Comparison of ENCODE assay signal across 1 cellular context in genomic region chr17:76103274-76104139, GRCh38.
TF ChIP-seq lines count a peak whose summit lies in the region.

A gene with protein sequence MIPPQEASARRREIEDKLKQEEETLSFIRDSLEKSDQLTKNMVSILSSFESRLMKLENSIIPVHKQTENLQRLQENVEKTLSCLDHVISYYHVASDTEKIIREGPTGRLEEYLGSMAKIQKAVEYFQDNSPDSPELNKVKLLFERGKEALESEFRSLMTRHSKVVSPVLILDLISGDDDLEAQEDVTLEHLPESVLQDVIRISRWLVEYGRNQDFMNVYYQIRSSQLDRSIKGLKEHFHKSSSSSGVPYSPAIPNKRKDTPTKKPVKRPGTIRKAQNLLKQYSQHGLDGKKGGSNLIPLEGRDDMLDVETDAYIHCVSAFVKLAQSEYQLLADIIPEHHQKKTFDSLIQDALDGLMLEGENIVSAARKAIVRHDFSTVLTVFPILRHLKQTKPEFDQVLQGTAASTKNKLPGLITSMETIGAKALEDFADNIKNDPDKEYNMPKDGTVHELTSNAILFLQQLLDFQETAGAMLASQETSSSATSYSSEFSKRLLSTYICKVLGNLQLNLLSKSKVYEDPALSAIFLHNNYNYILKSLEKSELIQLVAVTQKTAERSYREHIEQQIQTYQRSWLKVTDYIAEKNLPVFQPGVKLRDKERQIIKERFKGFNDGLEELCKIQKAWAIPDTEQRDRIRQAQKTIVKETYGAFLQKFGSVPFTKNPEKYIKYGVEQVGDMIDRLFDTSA (minus strand): TSS chr17:76103787. CDS start chr17:76103692, 95 bp downstream.

TF ChIP-seq in HepG2, 621 proteins besides CTCF, POLR2A, EP300 and RAD21 (continued from another document and continues in another):
- TF ChIP-seq, protein P1, sequence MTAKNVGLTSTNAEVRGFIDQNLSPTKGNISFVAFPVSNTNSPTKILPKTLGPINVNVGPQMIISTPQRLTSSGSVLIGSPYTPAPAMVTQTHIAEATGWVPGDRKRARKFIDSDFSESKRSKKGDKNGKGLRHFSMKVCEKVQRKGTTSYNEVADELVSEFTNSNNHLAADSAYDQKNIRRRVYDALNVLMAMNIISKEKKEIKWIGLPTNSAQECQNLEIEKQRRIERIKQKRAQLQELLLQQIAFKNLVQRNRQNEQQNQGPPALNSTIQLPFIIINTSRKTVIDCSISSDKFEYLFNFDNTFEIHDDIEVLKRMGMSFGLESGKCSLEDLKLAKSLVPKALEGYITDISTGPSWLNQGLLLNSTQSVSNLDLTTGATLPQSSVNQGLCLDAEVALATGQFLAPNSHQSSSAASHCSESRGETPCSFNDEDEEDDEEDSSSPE (CRISPR knock-in tag; IDR thresholded peaks at IDR 0.05), result peak; percentile 45; the same call in 1 of the 2 replicates
- TF ChIP-seq, protein P2, sequence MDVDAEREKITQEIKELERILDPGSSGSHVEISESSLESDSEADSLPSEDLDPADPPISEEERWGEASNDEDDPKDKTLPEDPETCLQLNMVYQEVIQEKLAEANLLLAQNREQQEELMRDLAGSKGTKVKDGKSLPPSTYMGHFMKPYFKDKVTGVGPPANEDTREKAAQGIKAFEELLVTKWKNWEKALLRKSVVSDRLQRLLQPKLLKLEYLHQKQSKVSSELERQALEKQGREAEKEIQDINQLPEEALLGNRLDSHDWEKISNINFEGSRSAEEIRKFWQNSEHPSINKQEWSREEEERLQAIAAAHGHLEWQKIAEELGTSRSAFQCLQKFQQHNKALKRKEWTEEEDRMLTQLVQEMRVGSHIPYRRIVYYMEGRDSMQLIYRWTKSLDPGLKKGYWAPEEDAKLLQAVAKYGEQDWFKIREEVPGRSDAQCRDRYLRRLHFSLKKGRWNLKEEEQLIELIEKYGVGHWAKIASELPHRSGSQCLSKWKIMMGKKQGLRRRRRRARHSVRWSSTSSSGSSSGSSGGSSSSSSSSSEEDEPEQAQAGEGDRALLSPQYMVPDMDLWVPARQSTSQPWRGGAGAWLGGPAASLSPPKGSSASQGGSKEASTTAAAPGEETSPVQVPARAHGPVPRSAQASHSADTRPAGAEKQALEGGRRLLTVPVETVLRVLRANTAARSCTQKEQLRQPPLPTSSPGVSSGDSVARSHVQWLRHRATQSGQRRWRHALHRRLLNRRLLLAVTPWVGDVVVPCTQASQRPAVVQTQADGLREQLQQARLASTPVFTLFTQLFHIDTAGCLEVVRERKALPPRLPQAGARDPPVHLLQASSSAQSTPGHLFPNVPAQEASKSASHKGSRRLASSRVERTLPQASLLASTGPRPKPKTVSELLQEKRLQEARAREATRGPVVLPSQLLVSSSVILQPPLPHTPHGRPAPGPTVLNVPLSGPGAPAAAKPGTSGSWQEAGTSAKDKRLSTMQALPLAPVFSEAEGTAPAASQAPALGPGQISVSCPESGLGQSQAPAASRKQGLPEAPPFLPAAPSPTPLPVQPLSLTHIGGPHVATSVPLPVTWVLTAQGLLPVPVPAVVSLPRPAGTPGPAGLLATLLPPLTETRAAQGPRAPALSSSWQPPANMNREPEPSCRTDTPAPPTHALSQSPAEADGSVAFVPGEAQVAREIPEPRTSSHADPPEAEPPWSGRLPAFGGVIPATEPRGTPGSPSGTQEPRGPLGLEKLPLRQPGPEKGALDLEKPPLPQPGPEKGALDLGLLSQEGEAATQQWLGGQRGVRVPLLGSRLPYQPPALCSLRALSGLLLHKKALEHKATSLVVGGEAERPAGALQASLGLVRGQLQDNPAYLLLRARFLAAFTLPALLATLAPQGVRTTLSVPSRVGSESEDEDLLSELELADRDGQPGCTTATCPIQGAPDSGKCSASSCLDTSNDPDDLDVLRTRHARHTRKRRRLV (CRISPR knock-in tag; IDR thresholded peaks at IDR 0.05), result no peak
- TF ChIP-seq MLLT10 (CRISPR knock-in tag; IDR thresholded peaks at IDR 0.05) (no peak), FOXO1 (CRISPR knock-in tag; IDR thresholded peaks at IDR 0.05) (peak; percentile 62), MEIS2 (CRISPR knock-in tag; IDR thresholded peaks at IDR 0.05) (peak; percentile 87), IKZF1 (IDR thresholded peaks at IDR 0.05) (no peak), KAT7 (CRISPR knock-in tag; IDR thresholded peaks at IDR 0.05; ENCODE audit: borderline replicate concordance) (peak; percentile 48; the same call in 1 of the 2 replicates), NCOA1 (CRISPR knock-in tag; IDR thresholded peaks at IDR 0.05) (no peak), PATZ1 (CRISPR knock-in tag; IDR thresholded peaks at IDR 0.05) (peak; percentile 77), ZBTB4 (CRISPR knock-in tag; IDR thresholded peaks at IDR 0.05; ENCODE audit: borderline replicate concordance) (peak; percentile 92), ZSCAN20 (CRISPR knock-in tag; IDR thresholded peaks at IDR 0.05; ENCODE audit: borderline replicate concordance) (peak; percentile 23; the same call in 1 of the 2 replicates), CAMTA2 (CRISPR knock-in tag; IDR thresholded peaks at IDR 0.05; ENCODE audit: borderline replicate concordance) (no peak), SMAD1 (CRISPR knock-in tag; IDR thresholded peaks at IDR 0.05; ENCODE audit: borderline replicate concordance, low read depth) (no peak; the same call in 1 of the 2 replicates), ZNF547 (CRISPR knock-in tag; IDR thresholded peaks at IDR 0.05) (peak; percentile 89), PCBP2 (optimal IDR thresholded peaks at IDR 0.05; ENCODE audit: low read depth, low read length, poor library complexity, severe bottlenecking) (no peak), BATF2 (CRISPR knock-in tag; IDR thresholded peaks at IDR 0.05) (no peak), ZSCAN29 (CRISPR knock-in tag; conservative IDR thresholded peaks at IDR 0.05) (0 out of 2 replicates have a peak, but pooled peaks have one; percentile 61), GABPA (IDR thresholded peaks at IDR 0.05; ENCODE audit: low read depth, low read length) (peak; percentile 78), GABPA (CRISPR knock-in tag; IDR thresholded peaks at IDR 0.05; ENCODE audit: low read depth) (peak; percentile 93), ZNF816 (CRISPR knock-in tag; IDR thresholded peaks at IDR 0.05; ENCODE audit: borderline replicate concordance) (peak; percentile 97), HIVEP1 (CRISPR knock-in tag; IDR thresholded peaks at IDR 0.05) (peak; percentile 82), ZFP62 (CRISPR knock-in tag; IDR thresholded peaks at IDR 0.05) (no peak), ETV5 (CRISPR knock-in tag; IDR thresholded peaks at IDR 0.05; ENCODE audit: borderline replicate concordance) (peak; percentile 81; the same call in 1 of the 2 replicates), ZNF33B (CRISPR knock-in tag; IDR thresholded peaks at IDR 0.05) (peak; percentile 87; the same call in 1 of the 2 replicates)
- TF ChIP-seq, protein P3, sequence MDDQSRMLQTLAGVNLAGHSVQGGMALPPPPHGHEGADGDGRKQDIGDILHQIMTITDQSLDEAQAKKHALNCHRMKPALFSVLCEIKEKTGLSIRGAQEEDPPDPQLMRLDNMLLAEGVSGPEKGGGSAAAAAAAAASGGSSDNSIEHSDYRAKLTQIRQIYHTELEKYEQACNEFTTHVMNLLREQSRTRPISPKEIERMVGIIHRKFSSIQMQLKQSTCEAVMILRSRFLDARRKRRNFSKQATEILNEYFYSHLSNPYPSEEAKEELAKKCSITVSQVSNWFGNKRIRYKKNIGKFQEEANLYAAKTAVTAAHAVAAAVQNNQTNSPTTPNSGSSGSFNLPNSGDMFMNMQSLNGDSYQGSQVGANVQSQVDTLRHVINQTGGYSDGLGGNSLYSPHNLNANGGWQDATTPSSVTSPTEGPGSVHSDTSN (CRISPR knock-in tag; IDR thresholded peaks at IDR 0.05; ENCODE audit: borderline replicate concordance), result no peak
- TF ChIP-seq, protein P4, sequence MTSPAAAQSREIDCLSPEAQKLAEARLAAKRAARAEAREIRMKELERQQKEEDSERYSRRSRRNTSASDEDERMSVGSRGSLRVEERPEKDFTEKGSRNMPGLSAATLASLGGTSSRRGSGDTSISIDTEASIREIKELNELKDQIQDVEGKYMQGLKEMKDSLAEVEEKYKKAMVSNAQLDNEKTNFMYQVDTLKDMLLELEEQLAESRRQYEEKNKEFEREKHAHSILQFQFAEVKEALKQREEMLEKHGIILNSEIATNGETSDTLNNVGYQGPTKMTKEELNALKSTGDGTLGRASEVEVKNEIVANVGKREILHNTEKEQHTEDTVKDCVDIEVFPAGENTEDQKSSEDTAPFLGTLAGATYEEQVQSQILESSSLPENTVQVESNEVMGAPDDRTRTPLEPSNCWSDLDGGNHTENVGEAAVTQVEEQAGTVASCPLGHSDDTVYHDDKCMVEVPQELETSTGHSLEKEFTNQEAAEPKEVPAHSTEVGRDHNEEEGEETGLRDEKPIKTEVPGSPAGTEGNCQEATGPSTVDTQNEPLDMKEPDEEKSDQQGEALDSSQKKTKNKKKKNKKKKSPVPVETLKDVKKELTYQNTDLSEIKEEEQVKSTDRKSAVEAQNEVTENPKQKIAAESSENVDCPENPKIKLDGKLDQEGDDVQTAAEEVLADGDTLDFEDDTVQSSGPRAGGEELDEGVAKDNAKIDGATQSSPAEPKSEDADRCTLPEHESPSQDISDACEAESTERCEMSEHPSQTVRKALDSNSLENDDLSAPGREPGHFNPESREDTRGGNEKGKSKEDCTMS (CRISPR knock-in tag; conservative IDR thresholded peaks at IDR 0.05), result no peak
- TF ChIP-seq, protein P5, sequence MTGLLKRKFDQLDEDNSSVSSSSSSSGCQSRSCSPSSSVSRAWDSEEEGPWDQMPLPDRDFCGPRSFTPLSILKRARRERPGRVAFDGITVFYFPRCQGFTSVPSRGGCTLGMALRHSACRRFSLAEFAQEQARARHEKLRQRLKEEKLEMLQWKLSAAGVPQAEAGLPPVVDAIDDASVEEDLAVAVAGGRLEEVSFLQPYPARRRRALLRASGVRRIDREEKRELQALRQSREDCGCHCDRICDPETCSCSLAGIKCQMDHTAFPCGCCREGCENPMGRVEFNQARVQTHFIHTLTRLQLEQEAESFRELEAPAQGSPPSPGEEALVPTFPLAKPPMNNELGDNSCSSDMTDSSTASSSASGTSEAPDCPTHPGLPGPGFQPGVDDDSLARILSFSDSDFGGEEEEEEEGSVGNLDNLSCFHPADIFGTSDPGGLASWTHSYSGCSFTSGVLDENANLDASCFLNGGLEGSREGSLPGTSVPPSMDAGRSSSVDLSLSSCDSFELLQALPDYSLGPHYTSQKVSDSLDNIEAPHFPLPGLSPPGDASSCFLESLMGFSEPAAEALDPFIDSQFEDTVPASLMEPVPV (CRISPR knock-in tag; IDR thresholded peaks at IDR 0.05), result no peak; the same call in 1 of the 2 replicates
- TF ChIP-seq, protein P6, sequence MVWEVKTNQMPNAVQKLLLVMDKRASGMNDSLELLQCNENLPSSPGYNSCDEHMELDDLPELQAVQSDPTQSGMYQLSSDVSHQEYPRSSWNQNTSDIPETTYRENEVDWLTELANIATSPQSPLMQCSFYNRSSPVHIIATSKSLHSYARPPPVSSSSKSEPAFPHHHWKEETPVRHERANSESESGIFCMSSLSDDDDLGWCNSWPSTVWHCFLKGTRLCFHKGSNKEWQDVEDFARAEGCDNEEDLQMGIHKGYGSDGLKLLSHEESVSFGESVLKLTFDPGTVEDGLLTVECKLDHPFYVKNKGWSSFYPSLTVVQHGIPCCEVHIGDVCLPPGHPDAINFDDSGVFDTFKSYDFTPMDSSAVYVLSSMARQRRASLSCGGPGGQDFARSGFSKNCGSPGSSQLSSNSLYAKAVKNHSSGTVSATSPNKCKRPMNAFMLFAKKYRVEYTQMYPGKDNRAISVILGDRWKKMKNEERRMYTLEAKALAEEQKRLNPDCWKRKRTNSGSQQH (CRISPR knock-in tag; IDR thresholded peaks at IDR 0.05; ENCODE audit: low read depth), result no peak; the same call in 1 of the 2 replicates
- TF ChIP-seq, protein P7, sequence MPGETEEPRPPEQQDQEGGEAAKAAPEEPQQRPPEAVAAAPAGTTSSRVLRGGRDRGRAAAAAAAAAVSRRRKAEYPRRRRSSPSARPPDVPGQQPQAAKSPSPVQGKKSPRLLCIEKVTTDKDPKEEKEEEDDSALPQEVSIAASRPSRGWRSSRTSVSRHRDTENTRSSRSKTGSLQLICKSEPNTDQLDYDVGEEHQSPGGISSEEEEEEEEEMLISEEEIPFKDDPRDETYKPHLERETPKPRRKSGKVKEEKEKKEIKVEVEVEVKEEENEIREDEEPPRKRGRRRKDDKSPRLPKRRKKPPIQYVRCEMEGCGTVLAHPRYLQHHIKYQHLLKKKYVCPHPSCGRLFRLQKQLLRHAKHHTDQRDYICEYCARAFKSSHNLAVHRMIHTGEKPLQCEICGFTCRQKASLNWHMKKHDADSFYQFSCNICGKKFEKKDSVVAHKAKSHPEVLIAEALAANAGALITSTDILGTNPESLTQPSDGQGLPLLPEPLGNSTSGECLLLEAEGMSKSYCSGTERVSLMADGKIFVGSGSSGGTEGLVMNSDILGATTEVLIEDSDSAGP (CRISPR knock-in tag; IDR thresholded peaks at IDR 0.05; ENCODE audit: borderline replicate concordance), result peak; percentile 94; the same call in 1 of the 2 replicates
